ENCODE assay signal across 11 cellular contexts in genomic region chr11:66643745-66644437, GRCh38. TPM values are rescaled to one million over a fixed set of nuclear protein-coding genes. Genes with fewer than 3 reads are reported as not detected.
DNase-seq lines count a peak whose midpoint lies in the region; ATAC-seq and TF ChIP-seq lines count a peak whose summit lies in the region.
"Had no signal": no experiment of that assay in that cellular context is flagged by ENCODE, and none has a peak within 500 bp of the region (broad histone marks: within the 10 kb centered on the region; RNA-seq: fewer than 3 reads in every experiment).

No MANE protein-coding gene starts in this region.

- H3K36me3 ChIP-seq in DND-41 (ENCODE audit: insufficient read depth, low read length) = peaks cover 98% of the 10 kb centered on the region
- H3K36me3 ChIP-seq in MM.1S (replicated peaks; ENCODE audit: insufficient read depth, low read length) = peaks cover 41% of the 10 kb centered on the region

- peaks cover 82% of the 10 kb centered on the region for H3K36me3 Mint-ChIP-seq in activated T-helper 1 cell treated with anti-CD3 and anti-CD28 coated beads, Interleukin-12 subunit alpha, Interleukin-12 subunit beta, Interleukin-2, Interleukin-4 antibody, amounts not matched to agents 30 ng/mL and 10 ng/mL and 1 ng/mL, durations not matched to agents 14 hours and 24 hours and 36 hours (ENCODE audit: low read depth)

- H3K4me1 Mint-ChIP-seq in activated T-helper 1 cell treated with anti-CD3 and anti-CD28 coated beads, Interleukin-12 subunit alpha, Interleukin-12 subunit beta, Interleukin-2, Interleukin-4 antibody, amounts not matched to agents 30 ng/mL and 10 ng/mL and 1 ng/mL, durations not matched to agents 14 hours and 24 hours and 36 hours (ENCODE audit: low read depth) = peaks cover 76% of the 10 kb centered on the region

- no peaks in the 10 kb centered on the region for H3K27me3 Mint-ChIP-seq in activated T-helper 1 cell treated with anti-CD3 and anti-CD28 coated beads, Interleukin-12 subunit alpha, Interleukin-12 subunit beta, Interleukin-2, Interleukin-4 antibody, amounts not matched to agents 30 ng/mL and 10 ng/mL and 1 ng/mL, durations not matched to agents 14 hours and 24 hours and 36 hours (ENCODE audit: insufficient read depth)

- H3K4me1 ChIP-seq in DND-41 (ENCODE audit: insufficient read depth, low read length) (peaks cover 59% of the 10 kb centered on the region), MM.1S (ENCODE audit: low read length) (peaks cover 23% of the 10 kb centered on the region)

- H3K9me3 Mint-ChIP-seq in activated T-helper 1 cell treated with anti-CD3 and anti-CD28 coated beads, Interleukin-12 subunit alpha, Interleukin-12 subunit beta, Interleukin-2, Interleukin-4 antibody, amounts not matched to agents 30 ng/mL and 10 ng/mL and 1 ng/mL, durations not matched to agents 14 hours and 24 hours and 36 hours = no peaks in the 10 kb centered on the region

- H3K79me2 ChIP-seq in DND-41 (ENCODE audit: insufficient read depth, low read length) (peaks cover 100% of the 10 kb centered on the region), MM.1S (ENCODE audit: low read length) (peaks cover 100% of the 10 kb centered on the region)

- no peak for ATAC-seq in DND-41 (ENCODE audit: insufficient read depth, low read depth)
- ATAC-seq in HG03045 (IDR thresholded peaks at IDR 0.05; ENCODE audit: unreplicated experiment) = no peak

- H3K9ac ChIP-seq in DND-41 (ENCODE audit: low read depth, low read length) (no peak overlapping the region), MM.1S (ENCODE audit: low read length) (no peak overlapping the region)

- DNase-seq in DND-41 = no peak
- no peak for DNase-seq in activated T-helper 1 cell treated with anti-CD3 and anti-CD28 coated beads, Interleukin-12 subunit alpha, Interleukin-12 subunit beta, Interleukin-2, Interleukin-4 antibody, amounts not matched to agents 30 ng/mL and 10 ng/mL and 1 ng/mL, durations not matched to agents 14 hours and 24 hours and 36 hours (ENCODE audit: low spot score)
- DNase-seq in myocyte (ENCODE audit: low read depth) = peak; percentile 32
- DNase-seq in germinal center (ENCODE audit: low spot score) = no peak
- DNase-seq in MM.1S = no peak
- DNase-seq: activated CD4-positive, alpha-beta T cell treated with anti-CD3 and anti-CD28 coated beads, Interleukin-2, amount 50 U/mL, for 1 hour; cerebellar nuclear complex; DMS 273 treated with DMSO at 0.1 percent for 48 hours; NCI-H2171 treated with DMSO at 0.1 percent for 48 hours; Right ventricle myocardium superior had no signal

- H3K27ac Mint-ChIP-seq in activated T-helper 1 cell treated with anti-CD3 and anti-CD28 coated beads, Interleukin-12 subunit alpha, Interleukin-12 subunit beta, Interleukin-2, Interleukin-4 antibody, amounts not matched to agents 30 ng/mL and 10 ng/mL and 1 ng/mL, durations not matched to agents 14 hours and 24 hours and 36 hours = no peak overlapping the region

- H3K27me3 ChIP-seq in DND-41 (ENCODE audit: insufficient read depth, low read length, poor library complexity) = no peaks in the 10 kb centered on the region
- no peaks in the 10 kb centered on the region for H3K27me3 ChIP-seq in MM.1S (replicated peaks; ENCODE audit: insufficient read depth, low read length)

- H4K20me1 ChIP-seq in DND-41 (ENCODE audit: insufficient read depth, low read length) (peaks cover 98% of the 10 kb centered on the region), MM.1S (ENCODE audit: insufficient read depth, low read length) (peaks cover 62% of the 10 kb centered on the region)

- H3K27ac ChIP-seq in DND-41 (ENCODE audit: low read length) (no peak overlapping the region), MM.1S (ENCODE audit: low read length) (no peak overlapping the region)

- H3F3A ChIP-seq in MM.1S (ENCODE audit: insufficient read depth, low read length) = no peaks in the 10 kb centered on the region

- no peaks in the 10 kb centered on the region for H3K9me2 ChIP-seq in MM.1S (replicated peaks; ENCODE audit: insufficient read depth, low read length)

- no peaks in the 10 kb centered on the region for H3K9me3 ChIP-seq in DND-41 (ENCODE audit: insufficient read depth, low read length, severe bottlenecking)
- H3K9me3 ChIP-seq in MM.1S (replicated peaks; ENCODE audit: insufficient read depth, low read length) = no peaks in the 10 kb centered on the region

- H3K4me3 Mint-ChIP-seq in activated T-helper 1 cell treated with anti-CD3 and anti-CD28 coated beads, Interleukin-12 subunit alpha, Interleukin-12 subunit beta, Interleukin-2, Interleukin-4 antibody, amounts not matched to agents 30 ng/mL and 10 ng/mL and 1 ng/mL, durations not matched to agents 14 hours and 24 hours and 36 hours = peak overlapping the region; percentile 59

- peak overlapping the region in 1 of 2 experiments; percentile 3; a peak in 1 of 4 replicates for H3K4me3 ChIP-seq in DND-41 (ENCODE audit: low read depth in 1 of 2, low read length in 2 of 2)
- no peak overlapping the region for H3K4me3 ChIP-seq in MM.1S (ENCODE audit: low read length)

- no peak for TF ChIP-seq CTCF in DND-41 (IDR thresholded peaks at IDR 0.05; ENCODE audit: borderline replicate concordance, extremely low read depth, low read length, poor library complexity, severe bottlenecking)
- TF ChIP-seq CTCF in MM.1S (IDR thresholded peaks at IDR 0.05; ENCODE audit: low read length) = no peak

- H2AFZ ChIP-seq in DND-41 (ENCODE audit: low read depth, low read length) (no peak overlapping the region), MM.1S (ENCODE audit: low read length) (no peak overlapping the region)

- H3K4me2 ChIP-seq in DND-41 (ENCODE audit: insufficient read depth, low read length) (peak overlapping the region; percentile 78; the same call in 1 of the 2 replicates), MM.1S (ENCODE audit: low read depth, low read length) (no peak overlapping the region)

- intact Hi-C loops in activated T-helper 1 cell treated with anti-CD3 and anti-CD28 coated beads, Interleukin-12 subunit alpha, Interleukin-12 subunit beta, Interleukin-2, Interleukin-4 antibody, amounts not matched to agents 30 ng/mL and 10 ng/mL and 1 ng/mL, durations not matched to agents 14 hours and 24 hours and 36 hours (cut with micrococcal nuclease) = no loop called here

RNA-seq across cellular contexts. Expression of gene RBM4, which starts 5.4 kb away (rescaled TPM):
- 131 and 133 TPM in 2 replicates for total RNA-seq in activated T-helper 1 cell treated with anti-CD3 and anti-CD28 coated beads, Interleukin-12 subunit alpha, Interleukin-12 subunit beta, Interleukin-2, Interleukin-4 antibody, amounts not matched to agents 30 ng/mL and 10 ng/mL and 1 ng/mL, durations not matched to agents 14 hours and 24 hours and 36 hours
- 83.4 and 99.4 TPM in 2 replicates for total RNA-seq in myocyte
- 186 TPM for polyA plus RNA-seq in myocyte (2012)

RNA-seq across cellular contexts. Expression of gene RBM14, which starts 27.5 kb away (rescaled TPM):
- total RNA-seq in activated T-helper 1 cell treated with anti-CD3 and anti-CD28 coated beads, Interleukin-12 subunit alpha, Interleukin-12 subunit beta, Interleukin-2, Interleukin-4 antibody, amounts not matched to agents 30 ng/mL and 10 ng/mL and 1 ng/mL, durations not matched to agents 14 hours and 24 hours and 36 hours = 198 and 200 TPM in 2 replicates
- 28.6 and 35.8 TPM in 2 replicates for total RNA-seq in myocyte
- polyA plus RNA-seq in myocyte (2012) = 27.7 TPM

RNA-seq across cellular contexts. Expression of gene RBM4B, which starts 33.8 kb away (rescaled TPM):
- 14.3 and 16.6 TPM in 2 replicates for total RNA-seq in activated T-helper 1 cell treated with anti-CD3 and anti-CD28 coated beads, Interleukin-12 subunit alpha, Interleukin-12 subunit beta, Interleukin-2, Interleukin-4 antibody, amounts not matched to agents 30 ng/mL and 10 ng/mL and 1 ng/mL, durations not matched to agents 14 hours and 24 hours and 36 hours
- total RNA-seq in myocyte = 21.2 and 22.5 TPM in 2 replicates
- polyA plus RNA-seq in myocyte (2012) = 26.0 TPM

RNA-seq across cellular contexts. Expression of gene CCS, which starts 50.9 kb away (rescaled TPM):
- 25.3 and 32.1 TPM in 2 replicates for total RNA-seq in activated T-helper 1 cell treated with anti-CD3 and anti-CD28 coated beads, Interleukin-12 subunit alpha, Interleukin-12 subunit beta, Interleukin-2, Interleukin-4 antibody, amounts not matched to agents 30 ng/mL and 10 ng/mL and 1 ng/mL, durations not matched to agents 14 hours and 24 hours and 36 hours
- total RNA-seq in myocyte = 25.8 and 26.1 TPM in 2 replicates
- polyA plus RNA-seq in myocyte (2012) = 44.3 TPM

RNA-seq across cellular contexts. Expression of gene CCDC87, which starts 51.0 kb away (rescaled TPM):
- 0.29 and 0.37 TPM in 2 replicates for total RNA-seq in activated T-helper 1 cell treated with anti-CD3 and anti-CD28 coated beads, Interleukin-12 subunit alpha, Interleukin-12 subunit beta, Interleukin-2, Interleukin-4 antibody, amounts not matched to agents 30 ng/mL and 10 ng/mL and 1 ng/mL, durations not matched to agents 14 hours and 24 hours and 36 hours
- 0.26 and 0.45 TPM in 2 replicates for total RNA-seq in myocyte
- 0.62 TPM for polyA plus RNA-seq in myocyte (2012)
